Comparison of ENCODE assay signal across 10 cellular contexts in the genomic region with DNA sequence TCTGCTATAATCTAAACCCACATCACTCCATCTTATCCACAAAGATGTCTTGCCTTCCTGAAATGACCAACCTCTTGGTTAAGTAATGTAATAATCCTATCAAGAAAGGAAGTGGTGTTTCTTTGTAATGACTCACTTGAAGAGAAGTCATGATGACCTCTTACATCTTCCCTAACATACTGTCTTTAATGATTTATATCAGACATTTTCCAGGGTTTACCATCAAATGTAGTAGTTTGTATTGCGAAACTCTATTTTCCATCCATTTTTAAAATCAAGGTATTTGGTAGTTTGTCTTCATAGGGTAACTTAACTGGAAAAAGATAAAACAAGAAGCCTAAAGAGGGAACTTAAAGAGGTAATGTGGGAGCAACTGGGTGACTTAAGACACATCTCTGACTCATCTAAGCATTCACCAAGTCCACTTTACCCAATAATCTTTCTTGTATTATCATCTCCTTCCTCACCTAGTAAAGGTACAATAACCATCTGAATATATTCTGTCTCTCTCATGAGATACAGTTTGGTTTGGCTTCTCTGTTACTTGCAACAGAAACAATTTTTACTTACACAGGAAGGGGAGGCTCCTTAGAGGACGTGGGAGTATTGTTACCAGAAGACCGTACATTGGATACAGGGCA. TPM values are rescaled to one million over a fixed set of nuclear protein-coding genes. Genes with fewer than 3 reads are reported as not detected.
DNase-seq lines count a peak whose midpoint lies in the region; ATAC-seq and TF ChIP-seq lines count a peak whose summit lies in the region.
"Had no signal": no experiment of that assay in that cellular context is flagged by ENCODE, and none has a peak within 500 bp of the region (broad histone marks: within the 10 kb centered on the region; RNA-seq: fewer than 3 reads in every experiment).

No MANE protein-coding gene starts in this region.

- peaks cover 39% of the 10 kb centered on the region for H3K4me1 ChIP-seq in PC-3 (ENCODE audit: insufficient read depth, low read length)
- H3K4me1 ChIP-seq: pancreas had no signal

- H3K4me2 ChIP-seq in PC-3 (ENCODE audit: low read length): 0 out of 2 replicates have a peak overlapping the region, but pooled peaks have one; percentile 9

- no peaks in the 10 kb centered on the region for H4K20me1 ChIP-seq in PC-3 (ENCODE audit: low read length)

- DNase-seq in EH (ENCODE audit: low read depth) (peak; percentile 75), HCEC 1CT (peak; percentile 85), PC-3 (peak; percentile 45), NCI-H2029 (lab: John Stamatoyannopoulos, UW) (no peak), NCI-H1105 (lab: John Stamatoyannopoulos, UW) (no peak), hippocampal formation (lab: John Stamatoyannopoulos, UW) (no peak)
- DNase-seq in activated CD4-positive, alpha-beta T cell treated with anti-CD3 and anti-CD28 coated beads for 48 hours: no peak
- DNase-seq: pancreas had no signal

- H3K79me2 ChIP-seq in PC-3 (ENCODE audit: low read length): no peaks in the 10 kb centered on the region

- no peak overlapping the region for H3K9ac ChIP-seq in PC-3 (ENCODE audit: low read length)

- no peak overlapping the region for H2AFZ ChIP-seq in PC-3 (ENCODE audit: low read length)

- ATAC-seq in PC-3 (0 out of 2 replicates have a peak, but pooled peaks have one; percentile 39), esophagus mucosa (peak; percentile 55)
- ATAC-seq: gastroesophageal sphincter, pancreas had no signal

- BruUV-seq in PC-3 (replicated peaks; lab: Mats Ljungman, UMichigan): no TSS peak

- intact Hi-C loops in PC-3 (cut with micrococcal nuclease): no loop called here

- no peak overlapping the region for H3K4me3 ChIP-seq in PC-3 (ENCODE audit: low read length)
- H3K4me3 ChIP-seq: gastroesophageal sphincter, pancreas had no signal

- no peaks in the 10 kb centered on the region for H3K27me3 ChIP-seq in PC-3 (ENCODE audit: low read length)
- H3K27me3 ChIP-seq: gastroesophageal sphincter, pancreas had no signal

- CTCF ChIA-PET in PC-3 (lab: Charles Lee): no interaction called here

- no peaks in the 10 kb centered on the region for H3F3A ChIP-seq in PC-3 (ENCODE audit: low read length, unreplicated experiment)

- POLR2A ChIA-PET in PC-3 (lab: Charles Lee; ENCODE audit: unreplicated experiment): no interaction called here

- peak overlapping the region; percentile 23; the same call in 1 of the 2 replicates for H3K27ac ChIP-seq in PC-3 (ENCODE audit: low read length)
- H3K27ac ChIP-seq: gastroesophageal sphincter, pancreas had no signal

- H3K9me2 ChIP-seq in PC-3 (replicated peaks; ENCODE audit: low read length): no peaks in the 10 kb centered on the region

- no peaks in the 10 kb centered on the region for H3K9me3 ChIP-seq in PC-3 (ENCODE audit: low read length)
- H3K9me3 ChIP-seq: gastroesophageal sphincter, pancreas had no signal

- no peaks in the 10 kb centered on the region for H3K36me3 ChIP-seq in PC-3 (ENCODE audit: low read depth, low read length)
- H3K36me3 ChIP-seq: gastroesophageal sphincter, pancreas had no signal

- no peak for TF ChIP-seq CTCF in PC-3 (conservative IDR thresholded peaks at IDR 0.05; ENCODE audit: low read depth, low read length)

RNA-seq across cellular contexts. Expression of gene MAPK6, which starts 5.7 kb away (rescaled TPM):
- total RNA-seq in PC-3 (2014; rRNA removed): 21.9 and 22.5 TPM in 2 replicates
- total RNA-seq in esophagus mucosa: 83.9 TPM

RNA-seq across cellular contexts. Expression of gene LEO1, which starts 41.7 kb away (rescaled TPM):
- total RNA-seq in PC-3 (2014; rRNA removed) (24.1 and 32.4 TPM in 2 replicates), esophagus mucosa (16.8 TPM)

Comparison
In these comparisons a context has a peak if more than half of its experiments do, and no peak if none do; other contexts are left out.
1. DNase-seq: peak in EH (single experiment), HCEC 1CT (single experiment) and PC-3 (single experiment); none in NCI-H2029 (single experiment), NCI-H1105 (single experiment), activated CD4-positive, alpha-beta T cell treated with anti-CD3 and anti-CD28 coated beads for 48 hours (single experiment) and hippocampal formation (0 of 2).